Comparison of ENCODE assay signal across 1 cellular context in the genomic region with DNA sequence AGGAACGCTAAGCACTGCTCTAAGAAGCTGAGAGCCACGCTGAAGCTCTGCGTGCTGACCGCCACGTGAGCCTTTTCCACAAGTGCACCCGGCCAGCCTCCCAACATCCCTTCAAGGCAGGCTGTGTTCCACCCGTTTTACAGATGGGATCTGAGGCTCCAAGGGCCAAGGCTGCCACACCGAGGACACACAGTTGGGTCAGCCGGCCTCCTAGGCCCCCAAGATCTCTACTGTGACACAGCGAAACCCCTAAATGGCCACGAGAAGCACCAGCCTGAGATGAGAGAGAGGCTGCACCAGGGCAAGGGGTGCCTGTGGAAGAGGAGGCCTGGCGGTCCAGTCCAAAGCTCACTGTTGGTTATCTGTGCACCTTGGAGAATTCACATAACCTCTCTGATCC.
TF ChIP-seq lines count a peak whose summit lies in the region.

No MANE protein-coding gene starts in this region.

TF ChIP-seq in SK-N-SH, 30 proteins besides CTCF, POLR2A, EP300 and RAD21 (continued from another document):
- TF ChIP-seq, protein P1, sequence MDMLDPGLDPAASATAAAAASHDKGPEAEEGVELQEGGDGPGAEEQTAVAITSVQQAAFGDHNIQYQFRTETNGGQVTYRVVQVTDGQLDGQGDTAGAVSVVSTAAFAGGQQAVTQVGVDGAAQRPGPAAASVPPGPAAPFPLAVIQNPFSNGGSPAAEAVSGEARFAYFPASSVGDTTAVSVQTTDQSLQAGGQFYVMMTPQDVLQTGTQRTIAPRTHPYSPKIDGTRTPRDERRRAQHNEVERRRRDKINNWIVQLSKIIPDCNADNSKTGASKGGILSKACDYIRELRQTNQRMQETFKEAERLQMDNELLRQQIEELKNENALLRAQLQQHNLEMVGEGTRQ (IDR thresholded peaks at IDR 0.05; ENCODE audit: borderline replicate concordance, low read depth, low read length), result no peak
- no peak for TF ChIP-seq FOSL2 (IDR thresholded peaks at IDR 0.05; ENCODE audit: borderline replicate concordance, low read depth)
- no peak for TF ChIP-seq GABPA (IDR thresholded peaks at IDR 0.05; ENCODE audit: low read depth)
- no peak for TF ChIP-seq SIN3A (IDR thresholded peaks at IDR 0.05; ENCODE audit: borderline replicate concordance, low read depth, low read length)
